Comparison of ENCODE assay signal across 10 cellular contexts in the genomic region with DNA sequence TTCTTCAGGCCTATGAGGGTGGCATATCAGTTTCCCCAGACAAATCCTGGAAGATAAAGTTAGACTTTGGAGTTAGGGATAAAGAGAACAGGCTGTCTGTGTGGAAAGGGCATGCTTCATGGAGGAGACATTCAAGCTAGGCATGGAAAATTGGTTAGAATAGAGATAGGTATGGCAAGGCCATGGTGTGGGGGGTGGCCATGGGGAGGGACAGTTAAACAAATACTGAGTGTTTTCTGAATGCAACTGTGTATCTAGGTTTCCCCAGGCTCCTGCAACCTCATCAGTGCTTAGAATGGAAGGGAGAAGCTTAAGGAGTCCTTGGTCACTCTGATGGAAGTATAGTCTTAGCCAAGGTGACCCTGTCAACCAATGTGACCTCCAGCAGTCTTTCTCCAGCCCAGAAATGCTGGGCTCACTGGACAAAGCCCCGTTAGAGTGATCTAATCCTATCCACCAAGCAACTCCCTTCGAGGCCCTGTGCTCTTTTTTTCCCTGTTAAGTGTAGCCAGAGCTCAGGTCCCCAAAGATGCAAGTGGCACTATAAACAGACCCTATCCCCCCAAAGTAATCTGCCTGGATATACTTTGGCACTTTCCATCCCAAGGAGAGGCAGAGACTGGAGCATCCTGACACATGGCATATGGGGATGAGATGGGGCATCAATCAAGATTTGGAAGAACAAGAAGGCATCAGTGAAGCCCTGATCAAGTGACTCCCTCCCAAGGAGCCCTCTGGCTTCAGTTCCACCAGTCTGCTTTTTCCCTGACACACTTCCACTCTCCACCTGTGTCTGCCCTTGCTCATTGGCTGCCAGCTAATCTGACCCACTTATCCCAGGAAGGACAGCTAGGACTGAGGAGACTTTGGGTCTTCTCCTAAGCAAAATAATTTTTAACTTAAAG. TPM values are rescaled to one million over a fixed set of nuclear protein-coding genes. Genes with fewer than 3 reads are reported as not detected.
DNase-seq lines count a peak whose midpoint lies in the region; TF ChIP-seq lines count a peak whose summit lies in the region.
"Had no signal": no experiment of that assay in that cellular context is flagged by ENCODE, and none has a peak within 500 bp of the region (broad histone marks: within the 10 kb centered on the region; RNA-seq: fewer than 3 reads in every experiment).

No MANE protein-coding gene starts in this region.

- no peak for TF ChIP-seq CTCF in fibroblast of lung (conservative IDR thresholded peaks at IDR 0.05 in 1 of 2, IDR thresholded peaks at IDR 0.05 in 1 of 2; ENCODE audit: low read depth in 1 of 2, low read length in 2 of 2)
- TF ChIP-seq CTCF in transverse colon (IDR thresholded peaks at IDR 0.05): no peak

- H3K4me2 ChIP-seq in fibroblast of lung (ENCODE audit: extremely low read depth, insufficient read depth, low read length): peak overlapping the region; percentile 95

- peak overlapping the region; percentile 95 for H3K27ac ChIP-seq in fibroblast of lung (ENCODE audit: insufficient read depth, low read length)
- H3K27ac ChIP-seq in transverse colon: peak overlapping the region in 3 of 4 donors; percentile 45 to 61 (median 55)

- peak overlapping the region; percentile 42 to 66 (median 56) for H3K4me3 ChIP-seq in fibroblast of lung (replicated peaks in 1 of 4; ENCODE audit: control extremely low read depth in 1 of 4, insufficient read depth in 1 of 4, low read depth in 3 of 4, low read length in 4 of 4)
- H3K4me3 ChIP-seq in transverse colon: no peak overlapping the region

- H3K27me3 Mint-ChIP-seq in activated naive CD4-positive, alpha-beta T cell treated with anti-CD3 and anti-CD28 coated beads, Interleukin-2, amount 50 U/mL, for 24 hours: no peaks in the 10 kb centered on the region
- H3K27me3 Mint-ChIP-seq: brain had no signal

- H3K9me3 Mint-ChIP-seq in activated naive CD4-positive, alpha-beta T cell treated with anti-CD3 and anti-CD28 coated beads, Interleukin-2, amount 50 U/mL, for 24 hours: no peaks in the 10 kb centered on the region

- peaks cover 13% of the 10 kb centered on the region for H3K79me2 ChIP-seq in fibroblast of lung (ENCODE audit: control insufficient read depth, insufficient read depth, low read length)

- 92% methylated on average over 2 of the region's 2 CpGs; no CpG with 5 or more reads in 1 of the 2 donors for WGBS in transverse colon (ENCODE audit: low coverage in 1 of 2), 2 donors

- peaks cover 48% of the 10 kb centered on the region for H3K4me1 Mint-ChIP-seq in activated naive CD4-positive, alpha-beta T cell treated with anti-CD3 and anti-CD28 coated beads, Interleukin-2, amount 50 U/mL, for 24 hours

- H4K20me1 ChIP-seq in fibroblast of lung (ENCODE audit: control insufficient read depth, extremely low read depth, insufficient read depth, low read length): no peaks in the 10 kb centered on the region

- H3K27ac Mint-ChIP-seq in activated naive CD4-positive, alpha-beta T cell treated with anti-CD3 and anti-CD28 coated beads, Interleukin-2, amount 50 U/mL, for 24 hours: peak overlapping the region; percentile 95

- DNase-seq in activated naive CD4-positive, alpha-beta T cell treated with Interleukin-2 at 50 U/mL for 16 hours: no peak
- DNase-seq in UCSD-AML1 (lab: John Stamatoyannopoulos, UW; ENCODE audit: unreplicated experiment): peak; percentile 51
- peak in 1 of 2 donors; percentile 3 for DNase-seq in fibroblast of lung (ENCODE audit: low read depth in 2 of 2)
- no peak for DNase-seq in transverse colon
- DNase-seq in occipital lobe (lab: John Stamatoyannopoulos, UW): no peak
- no peak for DNase-seq in NCI-H1048 (lab: John Stamatoyannopoulos, UW)
- DNase-seq in putamen (ENCODE audit: low spot score): no peak
- DNase-seq: NCI-H748 treated with DMSO at 0.1 percent for 48 hours had no signal

- peaks cover 1% of the 10 kb centered on the region for H3K36me3 Mint-ChIP-seq in activated naive CD4-positive, alpha-beta T cell treated with anti-CD3 and anti-CD28 coated beads, Interleukin-2, amount 50 U/mL, for 24 hours

- H3K27me3 ChIP-seq in fibroblast of lung (ENCODE audit: control insufficient read depth, insufficient read depth, low read length) (no peaks in the 10 kb centered on the region), transverse colon (no peaks in the 10 kb centered on the region)

- H2AFZ ChIP-seq in fibroblast of lung (ENCODE audit: low read length): no peak overlapping the region

- no peak for TF ChIP-seq EP300 in transverse colon (IDR thresholded peaks at IDR 0.05; ENCODE audit: low read depth)

- H3K4me3 Mint-ChIP-seq in activated naive CD4-positive, alpha-beta T cell treated with anti-CD3 and anti-CD28 coated beads, Interleukin-2, amount 50 U/mL, for 24 hours: peak overlapping the region; percentile 82

- H3K36me3 ChIP-seq in fibroblast of lung (ENCODE audit: control insufficient read depth, insufficient read depth, low read length) (peaks cover 2% of the 10 kb centered on the region), transverse colon (peaks cover 0 to 12% (median 4%) of the 10 kb centered on the region in 4 donors)

- H3K9ac ChIP-seq in fibroblast of lung (ENCODE audit: insufficient read depth, low read length): peak overlapping the region; percentile 70

- intact Hi-C loops in transverse colon (cut with DNase I; ENCODE audit: low total_unique reads): no loop called here

- no peak for TF ChIP-seq POLR2A in transverse colon (IDR thresholded peaks at IDR 0.05)

- H3K9me3 ChIP-seq in fibroblast of lung (ENCODE audit: control insufficient read depth, insufficient read depth, low read depth, low read length): no peaks in the 10 kb centered on the region
- no peaks in the 10 kb centered on the region for H3K9me3 ChIP-seq in transverse colon

- in situ Hi-C loops in transverse colon (cut with MboI; ENCODE audit: low pct_ligation_motif_present in 1 of 4, low pct_unique_long_range_greater_than_20kb in 1 of 4, low sequenced_read_pairs in 3 of 4): no loop called here

- H3K4me1 ChIP-seq in fibroblast of lung (ENCODE audit: control insufficient read depth, extremely low read depth, insufficient read depth, low read length): peaks cover 20% of the 10 kb centered on the region
- peaks cover 7 to 24% (median 23%) of the 10 kb centered on the region in 4 donors for H3K4me1 ChIP-seq in transverse colon

RNA-seq across cellular contexts. Expression of gene PKM, which starts 5.6 kb away (rescaled TPM):
- total RNA-seq in fibroblast of lung: 926 and 1,892 TPM in 2 replicates
- 2,521 and 3,546 TPM in 2 replicates for polyA plus RNA-seq in fibroblast of lung
- polyA plus RNA-seq in fibroblast of lung (2012): 1,992 and 2,536 TPM in 2 replicates
- 3,488 and 4,252 TPM in 2 replicates for polyA minus RNA-seq in fibroblast of lung (ENCODE audit: low replicate concordance)
- 100 to 1,000 TPM; 259 to 431 (median 291) TPM for total RNA-seq in transverse colon
- total RNA-seq in occipital lobe: 258 TPM

RNA-seq across cellular contexts. Expression of gene PARP6, which starts 35.7 kb away (rescaled TPM):
- 23.4 and 27.4 TPM in 2 replicates for total RNA-seq in fibroblast of lung
- 31.9 and 37.7 TPM in 2 replicates for polyA plus RNA-seq in fibroblast of lung
- polyA plus RNA-seq in fibroblast of lung (2012): 21.6 and 24.0 TPM in 2 replicates
- polyA minus RNA-seq in fibroblast of lung (ENCODE audit: low replicate concordance): 33.9 and 38.3 TPM in 2 replicates
- 100 to 1,000 TPM in 1 of 4 donors, 10 to 100 TPM in 3; 44.1 to 152 (median 57.9) TPM for total RNA-seq in transverse colon
- 54.6 TPM for total RNA-seq in occipital lobe

RNA-seq across cellular contexts. Expression of gene GRAMD2A, which starts 39.0 kb away (rescaled TPM):
- total RNA-seq in fibroblast of lung: 0.77 and 0.83 TPM in 2 replicates
- polyA plus RNA-seq in fibroblast of lung: 0.09 and 0.15 TPM in 2 replicates
- polyA plus RNA-seq in fibroblast of lung (2012): 0.16 TPM in 1 of 2 replicates, not detected in the other
- not detected in 2 replicates for polyA minus RNA-seq in fibroblast of lung (ENCODE audit: low replicate concordance)
- total RNA-seq in transverse colon: 1 to 10 TPM in 1 of 4 donors, under 1 TPM in 1, not detected in 2; 0.41 to 1.4 TPM
- 0.47 TPM for total RNA-seq in occipital lobe

Comparison
In these comparisons a context has a peak if more than half of its experiments do, and no peak if none do; other contexts are left out.
1. H3K4me3 ChIP-seq: peak in fibroblast of lung (4 of 4); none in transverse colon (0 of 4).